Comparison of ENCODE assay signal across 8 cellular contexts in the genomic region with DNA sequence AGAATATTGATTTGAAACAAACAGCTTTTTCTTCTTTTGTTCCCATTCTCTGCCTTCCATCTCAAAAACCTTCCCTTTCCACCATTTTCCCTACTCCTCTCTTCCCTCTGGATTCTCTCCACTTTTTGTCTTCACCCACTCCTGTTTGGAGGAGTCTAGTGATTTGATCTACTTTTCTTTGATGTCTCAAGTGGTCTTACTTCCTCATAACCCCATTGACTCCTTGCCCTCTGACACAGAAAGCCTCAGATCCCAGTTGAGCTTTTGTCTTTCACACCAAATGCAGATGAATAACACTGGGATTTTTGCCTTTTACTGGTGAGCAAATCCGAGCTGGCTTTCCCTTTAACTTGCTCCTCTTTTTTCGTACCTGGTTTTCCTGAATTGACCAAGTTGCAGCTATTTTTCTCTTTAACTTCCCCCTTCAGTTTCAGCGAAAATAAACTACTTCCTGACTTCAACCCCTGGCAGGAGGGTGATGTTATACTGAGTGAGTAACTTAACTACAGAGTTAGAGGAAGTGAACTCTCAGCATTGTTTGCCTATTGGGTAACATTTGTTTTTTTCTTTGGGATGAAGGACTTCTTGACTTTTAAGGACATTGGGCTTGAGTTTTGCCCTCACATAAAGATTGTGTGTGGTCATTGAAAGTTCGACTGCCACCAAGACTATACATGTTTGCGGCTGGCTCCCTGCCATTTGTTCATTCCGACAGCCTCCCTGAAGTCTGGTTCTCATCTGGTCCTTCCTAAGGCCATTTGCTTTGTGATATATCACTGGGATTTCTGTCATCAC.
DNase-seq lines count a peak whose midpoint lies in the region; ATAC-seq and TF ChIP-seq lines count a peak whose summit lies in the region.

No MANE protein-coding gene starts in this region.

- H3K27me3 ChIP-seq in upper lobe of left lung = no peaks in the 10 kb centered on the region

- peak in 2 of 4 donors; percentile 17 to 43 for TF ChIP-seq POLR2A in upper lobe of left lung (IDR thresholded peaks at IDR 0.05)

- H3K4me3 Mint-ChIP-seq in glutamatergic neuron (ENCODE audit: unreplicated experiment) = peak overlapping the region; percentile 40

- DNase-seq in Right ventricle myocardium inferior (ENCODE audit: missing footprints) (no peak), left ventricle myocardium superior (no peak), NCI-H510A treated with DMSO at 0.1 percent for 48 hours (lab: John Stamatoyannopoulos, UW) (peak; percentile 15), glutamatergic neuron (no peak), upper lobe of left lung (peak in 1 of 2 donors; percentile 71), NCI-H2171 treated with DMSO at 0.1 percent for 48 hours (lab: John Stamatoyannopoulos, UW) (no peak)

- no peak for TF ChIP-seq CTCF in glutamatergic neuron (IDR thresholded peaks at IDR 0.05; ENCODE audit: partially characterized antibody, unreplicated experiment)
- TF ChIP-seq CTCF in upper lobe of left lung (IDR thresholded peaks at IDR 0.05) = no peak

- no peaks in the 10 kb centered on the region for H3K9me3 ChIP-seq in upper lobe of left lung

- no peaks in the 10 kb centered on the region for H3K36me3 Mint-ChIP-seq in glutamatergic neuron (ENCODE audit: unreplicated experiment)

- H3K27me3 Mint-ChIP-seq in glutamatergic neuron (ENCODE audit: unreplicated experiment) = no peaks in the 10 kb centered on the region

- H3K27ac ChIP-seq in upper lobe of left lung = peak overlapping the region; percentile 45 to 75 (median 66)

- 17 to 21% methylated on average over 6 of the region's 6 CpGs for WGBS in upper lobe of left lung, 2 donors

- intact Hi-C loops in Right ventricle myocardium inferior (cut with DNase I) (no loop called here), left ventricle myocardium superior (cut with micrococcal nuclease) (no loop called here)

- H3K4me3 ChIP-seq in upper lobe of left lung = peak overlapping the region in 3 of 4 donors; percentile 27 to 37 (median 35)

- no peaks in the 10 kb centered on the region for H3K9me3 Mint-ChIP-seq in glutamatergic neuron (ENCODE audit: unreplicated experiment)

- H3K4me1 Mint-ChIP-seq in glutamatergic neuron (ENCODE audit: low read depth, unreplicated experiment) = peaks cover 11% of the 10 kb centered on the region

- H3K4me1 ChIP-seq in upper lobe of left lung = no peaks in the 10 kb centered on the region

- H3K36me3 ChIP-seq in upper lobe of left lung = no peaks in the 10 kb centered on the region

- H3K27ac Mint-ChIP-seq in glutamatergic neuron (ENCODE audit: unreplicated experiment) = peak overlapping the region; percentile 59

- peak in 2 of 4 donors; percentile 65 to 93 for TF ChIP-seq EP300 in upper lobe of left lung (IDR thresholded peaks at IDR 0.05)

- ATAC-seq in Right ventricle myocardium inferior (peak; percentile 39), left ventricle myocardium superior (no peak), upper lobe of left lung (ENCODE audit: low FRiP score in 2 of 2) (peak; percentile 83 to 91), GM18861 (IDR thresholded peaks at IDR 0.05; ENCODE audit: unreplicated experiment) (no peak), GM21723 (IDR thresholded peaks at IDR 0.05; ENCODE audit: unreplicated experiment) (no peak)

Comparison
In these comparisons a context has a peak if more than half of its experiments do, and no peak if none do; other contexts are left out.
1. ATAC-seq: peak in Right ventricle myocardium inferior (single experiment) and upper lobe of left lung (2 of 2); none in left ventricle myocardium superior (single experiment), GM18861 (single experiment) and GM21723 (single experiment).